ENCODE assay signal across 9 cellular contexts in the genomic region with DNA sequence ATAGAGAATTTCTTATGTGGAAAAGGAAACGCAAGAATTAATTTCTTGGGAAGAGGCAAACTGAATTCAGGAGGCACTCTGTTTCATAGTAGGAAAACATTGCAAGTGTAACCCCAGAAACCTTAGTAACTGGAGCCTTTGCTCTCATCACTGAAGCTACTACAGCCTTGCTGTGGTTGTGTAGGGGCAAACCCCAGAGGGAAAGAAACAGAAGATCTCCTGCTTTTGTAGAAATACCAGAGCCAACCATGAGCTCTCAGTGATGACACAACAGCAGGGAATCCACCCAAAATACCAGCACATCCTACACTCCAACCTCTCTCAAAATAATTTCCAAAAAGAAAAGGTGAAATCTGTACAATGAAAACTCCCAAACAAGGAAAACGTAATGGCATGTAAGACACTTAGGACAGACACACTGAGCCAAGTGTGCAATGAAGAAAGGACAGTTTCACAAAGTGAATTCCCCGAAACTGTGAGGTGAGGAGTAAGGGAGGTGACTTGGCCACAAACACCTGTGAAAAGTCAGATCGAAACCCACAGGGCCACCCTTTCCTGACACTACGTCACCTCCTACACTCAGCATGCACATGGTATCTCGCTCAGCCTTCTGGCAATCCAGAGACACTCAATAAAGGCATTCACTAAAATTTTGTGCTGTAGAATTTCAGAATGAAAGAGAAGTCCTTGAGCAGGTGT. TPM values are rescaled to one million over a fixed set of nuclear protein-coding genes. Genes with fewer than 3 reads are reported as not detected.
A peak's percentile ranks its signal among the peaks of the same experiment; 100 is the strongest.
DNase-seq lines count a peak whose midpoint lies in the region; ATAC-seq and TF ChIP-seq lines count a peak whose summit lies in the region.
"Had no signal": no experiment of that assay in that cellular context is flagged by ENCODE, and none has a peak within 500 bp of the region (broad histone marks: within the 10 kb centered on the region; RNA-seq: fewer than 3 reads in every experiment).

No MANE protein-coding gene starts in this region.

- H3K36me3 ChIP-seq in PC-9 (ENCODE audit: low read depth), result no peaks in the 10 kb centered on the region

- no peak for TF ChIP-seq CTCF in PC-9 (conservative IDR thresholded peaks at IDR 0.05)

- no peaks in the 10 kb centered on the region for H3K79me2 ChIP-seq in PC-9 (ENCODE audit: low read depth)

- H3K27me3 ChIP-seq in PC-9 (ENCODE audit: insufficient read depth, low read depth), result peaks cover 36% of the 10 kb centered on the region

- H3F3A ChIP-seq in PC-9 (ENCODE audit: insufficient read depth, low read depth), result no peaks in the 10 kb centered on the region

- peaks cover 9% of the 10 kb centered on the region for H3K27me3 Mint-ChIP-seq in activated T-cell treated with anti-CD3 and anti-CD28 coated beads, Interleukin-2, amount 50 U/mL, for 4 hours (ENCODE audit: low read depth)

- no peak overlapping the region for H2AFZ ChIP-seq in PC-9

- H3K9me3 ChIP-seq in PC-9 (ENCODE audit: insufficient read depth, low read depth), result no peaks in the 10 kb centered on the region

- no peak overlapping the region for H3K4me3 ChIP-seq in PC-9

- POLR2A ChIA-PET in PC-9 (lab: Charles Lee; ENCODE audit: unreplicated experiment), result no interaction called here

- no peaks in the 10 kb centered on the region for H3K9me2 ChIP-seq in PC-9 (ENCODE audit: insufficient read depth)

- H3K4me1 Mint-ChIP-seq in activated T-cell treated with anti-CD3 and anti-CD28 coated beads, Interleukin-2, amount 50 U/mL, for 4 hours (ENCODE audit: low read depth), result peaks cover 46% of the 10 kb centered on the region

- no peaks in the 10 kb centered on the region for H3K36me3 Mint-ChIP-seq in activated T-cell treated with anti-CD3 and anti-CD28 coated beads, Interleukin-2, amount 50 U/mL, for 4 hours (ENCODE audit: insufficient read depth)

- no TSS peak for BruUV-seq in PC-9 (replicated peaks; lab: Mats Ljungman, UMichigan)

- intact Hi-C loops in PC-9 (cut with micrococcal nuclease; ENCODE audit: unreplicated experiment), result no loop called here

- H3K27ac ChIP-seq in PC-9, result no peak overlapping the region

- no peaks in the 10 kb centered on the region for H3K9me3 Mint-ChIP-seq in activated T-cell treated with anti-CD3 and anti-CD28 coated beads, Interleukin-2, amount 50 U/mL, for 4 hours

- peak overlapping the region; percentile 43 for H3K4me3 Mint-ChIP-seq in activated T-cell treated with anti-CD3 and anti-CD28 coated beads, Interleukin-2, amount 50 U/mL, for 4 hours

- DNase-seq in activated T-cell treated with anti-CD3 and anti-CD28 coated beads, Interleukin-2, amount 50 U/mL, for 4 hours, result peak; percentile 56
- peak in 2 of 3 donors; percentile 18 to 29 for DNase-seq in stimulated activated CD4-positive, alpha-beta T cell treated with anti-CD3 and anti-CD28 coated beads, TNF-alpha, amount 100 ng/mL, for 1 hour (ENCODE audit: low read depth in 3 of 3, low spot score in 1 of 3)
- DNase-seq in Kasumi-1 (lab: John Stamatoyannopoulos, UW) (no peak), NCI-H524 (lab: John Stamatoyannopoulos, UW) (no peak), nucleus accumbens (lab: John Stamatoyannopoulos, UW) (no peak), PC-9 (no peak)

- H3K4me2 ChIP-seq in PC-9, result no peak overlapping the region

- CTCF ChIA-PET in PC-9 (lab: Charles Lee), result no interaction called here

- no peaks in the 10 kb centered on the region for H4K20me1 ChIP-seq in PC-9 (ENCODE audit: insufficient read depth)

- ATAC-seq in GM19438 (IDR thresholded peaks at IDR 0.05; ENCODE audit: low read depth, unreplicated experiment) (peak; percentile 99), HG03342 (IDR thresholded peaks at IDR 0.05; ENCODE audit: unreplicated experiment) (peak; percentile 96)
- peak; percentile 93 to 94 for ATAC-seq in activated T-cell treated with anti-CD3 and anti-CD28 coated beads, Interleukin-2, amount 50 U/mL, for 4 hours

- no peaks in the 10 kb centered on the region for H3K4me1 ChIP-seq in PC-9 (replicated peaks; ENCODE audit: insufficient read depth)

RNA-seq across cellular contexts. Expression of a gene that starts 8.5 kb away (rescaled TPM):
- total RNA-seq in activated T-cell treated with anti-CD3 and anti-CD28 coated beads, Interleukin-2, amount 50 U/mL, for 4 hours, result 10 to 100 TPM; 25.0 to 38.0 (median 27.1) TPM
- not detected in 2 replicates for total RNA-seq in PC-9 (2021)

RNA-seq across cellular contexts. Expression of a gene that starts 40.4 kb away (rescaled TPM):
- total RNA-seq in activated T-cell treated with anti-CD3 and anti-CD28 coated beads, Interleukin-2, amount 50 U/mL, for 4 hours, result 100 to 1,000 TPM in 2 of 3 donors, 10 to 100 TPM in 1; 94.6 to 152 (median 138) TPM
- total RNA-seq in PC-9 (2021), result not detected in 2 replicates
- total RNA-seq: subcutaneous adipose tissue had no signal

RNA-seq across cellular contexts. Expression of a gene that starts 53.6 kb away (rescaled TPM):
- total RNA-seq in activated T-cell treated with anti-CD3 and anti-CD28 coated beads, Interleukin-2, amount 50 U/mL, for 4 hours, result 100 to 1,000 TPM; 130 to 283 (median 277) TPM
- total RNA-seq in PC-9 (2021), result not detected in 2 replicates
- total RNA-seq: subcutaneous adipose tissue had no signal

Comparison
In these comparisons a context has a peak if more than half of its experiments do, and no peak if none do; other contexts are left out.
1. DNase-seq: peak in activated T-cell treated with anti-CD3 and anti-CD28 coated beads, Interleukin-2, amount 50 U/mL, for 4 hours (single experiment) and stimulated activated CD4-positive, alpha-beta T cell treated with anti-CD3 and anti-CD28 coated beads, TNF-alpha, amount 100 ng/mL, for 1 hour (2 of 3); none in Kasumi-1 (0 of 2), NCI-H524 (0 of 2), nucleus accumbens (0 of 56) and PC-9 (0 of 2).
2. RNA of a gene that starts 8.5 kb away (total RNA-seq): 25.0 to 38.0 TPM in activated T-cell treated with anti-CD3 and anti-CD28 coated beads, Interleukin-2, amount 50 U/mL, for 4 hours; not detected in PC-9; every median in the first group is over 10 times any median in the second.
3. RNA of a gene that starts 40.4 kb away (total RNA-seq): 94.6 to 152 TPM in activated T-cell treated with anti-CD3 and anti-CD28 coated beads, Interleukin-2, amount 50 U/mL, for 4 hours; not detected in PC-9; every median in the first group is over 10 times any median in the second.
4. RNA of a gene that starts 53.6 kb away (total RNA-seq): 130 to 283 TPM in activated T-cell treated with anti-CD3 and anti-CD28 coated beads, Interleukin-2, amount 50 U/mL, for 4 hours; not detected in PC-9; every median in the first group is over 10 times any median in the second.
5. Peak in every context shown above with its lines, with median percentiles within 50 percentile points of each other: ATAC-seq.